ENCODE assay signal across 1 cellular context in genomic region chr1:209823143-209824041, GRCh38.
TF ChIP-seq lines count a peak whose summit lies in the region.

No MANE protein-coding gene starts in this region.

TF ChIP-seq in GM12878, 131 proteins besides CTCF, POLR2A, EP300 and RAD21 (continued from another document):
- TF ChIP-seq ZNF24 (IDR thresholded peaks at IDR 0.05) = peak; percentile 78; the same call in 1 of the 2 replicates
